In genomic region chr12:65300679-65301349, GRCh38 we compare ENCODE assay signal across 11 cellular contexts. TPM values are rescaled to one million over a fixed set of nuclear protein-coding genes. Genes with fewer than 3 reads are reported as not detected.
DNase-seq lines count a peak whose midpoint lies in the region; ATAC-seq and TF ChIP-seq lines count a peak whose summit lies in the region.
"Had no signal": no experiment of that assay in that cellular context is flagged by ENCODE, and none has a peak within 500 bp of the region (broad histone marks: within the 10 kb centered on the region; RNA-seq: fewer than 3 reads in every experiment).

No MANE protein-coding gene starts in this region.

- peak; percentile 41 for DNase-seq in MCF 10A (ENCODE audit: unreplicated experiment)
- DNase-seq in breast epithelium (ENCODE audit: low spot score in 2 of 2) = no peak
- DNase-seq in SW480 (ENCODE audit: low spot score) = peak; percentile 5
- no peak for DNase-seq in heart left ventricle
- no peak for DNase-seq in upper lobe of right lung
- DNase-seq in GDM1 (lab: John Stamatoyannopoulos, UW) = no peak
- DNase-seq: CD8-positive, alpha-beta memory T cell; NCI-H524 treated with DMSO at 0.1 percent for 48 hours; spleen had no signal

- no peak overlapping the region for H3K4me3 Mint-ChIP-seq in MCF 10A (ENCODE audit: unreplicated experiment)
- H3K4me3 Mint-ChIP-seq: CD8-positive, alpha-beta memory T cell had no signal

- ATAC-seq in heart left ventricle (peak; percentile 67 to 78 (median 78)), upper lobe of right lung (peak; percentile 61), HG03354 (IDR thresholded peaks at IDR 0.05; ENCODE audit: poor library complexity, severe bottlenecking, unreplicated experiment) (no peak), HG03045 (IDR thresholded peaks at IDR 0.05; ENCODE audit: unreplicated experiment) (no peak)

- 46 to 54% (median 48%) methylated on average over 3 of the region's 3 CpGs for WGBS in heart left ventricle, 4 donors

- intact Hi-C loops in MCF 10A (cut with micrococcal nuclease) (loop anchor here (10.0 kb wide), 1 partner anchor 1104 kb away; no protein-coding TSS in a partner anchor), breast epithelium (cut with DNase I; ENCODE audit: low total_unique reads) (no loop called here), heart left ventricle (cut with DNase I) (loop anchor here in 2 of 10 donors (10.0 kb wide), 3 partner anchors 384 to 804 kb away; no protein-coding TSS in a partner anchor), upper lobe of right lung (cut with DNase I) (no loop called here)

- no peaks in the 10 kb centered on the region for H3K9me3 Mint-ChIP-seq in MCF 10A (ENCODE audit: unreplicated experiment)

- POLR2A ChIA-PET in MCF 10A (lab: Yijun Ruan, JAX) = interaction anchor here (1.0 kb wide), 1 partner anchor 13 kb away, joined by 3 read pairs; no protein-coding TSS in a partner anchor

- no TSS peak for BruUV-seq in MCF 10A (replicated peaks; lab: Mats Ljungman, UMichigan)

- no peaks in the 10 kb centered on the region for H3K9me3 ChIP-seq in breast epithelium
- no peaks in the 10 kb centered on the region for H3K9me3 ChIP-seq in heart left ventricle
- H3K9me3 ChIP-seq in upper lobe of right lung = no peaks in the 10 kb centered on the region
- H3K9me3 ChIP-seq: spleen had no signal

- no peaks in the 10 kb centered on the region for H3K27me3 Mint-ChIP-seq in MCF 10A (ENCODE audit: insufficient read depth, unreplicated experiment)

- H3K27ac ChIP-seq in breast epithelium = no peak overlapping the region
- H3K27ac ChIP-seq in heart left ventricle = peak overlapping the region in 9 of 12 donors; percentile 2 to 63 (median 26)
- H3K27ac ChIP-seq in upper lobe of right lung = no peak overlapping the region
- H3K27ac ChIP-seq: spleen had no signal

- CTCF ChIA-PET in MCF 10A (lab: Yijun Ruan, JAX) = interaction anchor here (0.6 to 2.4 kb wide), 12 partner anchors 8 to 1149 kb away, joined by 3 to 6 read pairs (median 3); no protein-coding TSS in a partner anchor

- TF ChIP-seq CTCF in MCF 10A (IDR thresholded peaks at IDR 0.05; ENCODE audit: unreplicated experiment) = peak; percentile 21
- no peak for TF ChIP-seq CTCF in breast epithelium (IDR thresholded peaks at IDR 0.05)
- peak; percentile 7 to 50 (median 22) for TF ChIP-seq CTCF in heart left ventricle (IDR thresholded peaks at IDR 0.05)
- peak; percentile 26 for TF ChIP-seq CTCF in upper lobe of right lung (IDR thresholded peaks at IDR 0.05)

- H3K27me3 ChIP-seq in breast epithelium (no peaks in the 10 kb centered on the region), heart left ventricle (no peaks in the 10 kb centered on the region), upper lobe of right lung (no peaks in the 10 kb centered on the region)
- H3K27me3 ChIP-seq: spleen had no signal

- no peak overlapping the region for H3K27ac Mint-ChIP-seq in MCF 10A (ENCODE audit: low read depth, unreplicated experiment)
- H3K27ac Mint-ChIP-seq: CD8-positive, alpha-beta memory T cell had no signal

- TF ChIP-seq POLR2A in breast epithelium (IDR thresholded peaks at IDR 0.05) (no peak), heart left ventricle (IDR thresholded peaks at IDR 0.05) (no peak)

- H3K4me1 Mint-ChIP-seq in MCF 10A (ENCODE audit: insufficient read depth, unreplicated experiment) = peaks cover 5% of the 10 kb centered on the region
- H3K4me1 Mint-ChIP-seq: CD8-positive, alpha-beta memory T cell had no signal

- H3K4me3 ChIP-seq in breast epithelium = no peak overlapping the region
- no peak overlapping the region for H3K4me3 ChIP-seq in heart left ventricle
- no peak overlapping the region for H3K4me3 ChIP-seq in upper lobe of right lung
- H3K4me3 ChIP-seq: spleen had no signal

- H3K36me3 Mint-ChIP-seq in MCF 10A (ENCODE audit: insufficient read depth, unreplicated experiment) = peaks cover 6% of the 10 kb centered on the region
- H3K36me3 Mint-ChIP-seq: CD8-positive, alpha-beta memory T cell had no signal

- H3K36me3 ChIP-seq in breast epithelium (no peaks in the 10 kb centered on the region), heart left ventricle (peaks cover 0 to 4% (median 0%) of the 10 kb centered on the region in 9 donors), upper lobe of right lung (no peaks in the 10 kb centered on the region)
- H3K36me3 ChIP-seq: spleen had no signal

- H3K4me1 ChIP-seq in breast epithelium (no peaks in the 10 kb centered on the region), heart left ventricle (peaks cover 0 to 55% (median 34%) of the 10 kb centered on the region in 12 donors), upper lobe of right lung (no peaks in the 10 kb centered on the region)

RNA-seq across cellular contexts. Expression of gene MSRB3, which starts 22.3 kb away (rescaled TPM):
- total RNA-seq in MCF 10A (2022) (31.1 and 35.1 TPM in 2 replicates), breast epithelium (10 to 100 TPM; 35.0 to 59.8 (median 51.8) TPM), heart left ventricle (100 to 1,000 TPM in 7 of 9 donors, 10 to 100 TPM in 2; 64.6 to 165 (median 129) TPM), upper lobe of right lung (61.3 TPM)
- polyA plus RNA-seq in heart left ventricle = 10 to 100 TPM; 54.1 to 71.5 TPM
- total RNA-seq: CD8-positive, alpha-beta memory T cell had no signal
- polyA plus RNA-seq: CD8-positive, alpha-beta memory T cell had no signal

Comparison
In these comparisons a context has a peak if more than half of its experiments do, and no peak if none do; other contexts are left out.
1. DNase-seq: peak in MCF 10A (single experiment) and SW480 (single experiment); none in breast epithelium (0 of 2), heart left ventricle (0 of 5), upper lobe of right lung (single experiment) and GDM1 (single experiment).
2. CTCF ChIP-seq: peak in MCF 10A (single experiment), heart left ventricle (12 of 12) and upper lobe of right lung (single experiment); none in breast epithelium (0 of 3).
3. H3K27ac ChIP-seq: peak in heart left ventricle (9 of 12); none in breast epithelium (0 of 2) and upper lobe of right lung (single experiment).
4. ATAC-seq: peak in heart left ventricle (4 of 4) and upper lobe of right lung (single experiment); none in HG03354 (single experiment) and HG03045 (single experiment).